ENCODE assay signal across 2 cellular contexts in genomic region chr5:135093483-135093882, GRCh38. TPM values are rescaled to one million over a fixed set of nuclear protein-coding genes. Genes with fewer than 3 reads are reported as not detected.
"Had no signal": no experiment of that assay in that cellular context is flagged by ENCODE, and none has a peak within 500 bp of the region (broad histone marks: within the 10 kb centered on the region; RNA-seq: fewer than 3 reads in every experiment).

No MANE protein-coding gene starts in this region.

RNA-seq across cellular contexts. Expression of gene PITX1, which starts 59.5 kb away (rescaled TPM):
- total RNA-seq: thoracic aorta, upper lobe of right lung had no signal
